ENCODE assay signal across 8 cellular contexts in the genomic region with DNA sequence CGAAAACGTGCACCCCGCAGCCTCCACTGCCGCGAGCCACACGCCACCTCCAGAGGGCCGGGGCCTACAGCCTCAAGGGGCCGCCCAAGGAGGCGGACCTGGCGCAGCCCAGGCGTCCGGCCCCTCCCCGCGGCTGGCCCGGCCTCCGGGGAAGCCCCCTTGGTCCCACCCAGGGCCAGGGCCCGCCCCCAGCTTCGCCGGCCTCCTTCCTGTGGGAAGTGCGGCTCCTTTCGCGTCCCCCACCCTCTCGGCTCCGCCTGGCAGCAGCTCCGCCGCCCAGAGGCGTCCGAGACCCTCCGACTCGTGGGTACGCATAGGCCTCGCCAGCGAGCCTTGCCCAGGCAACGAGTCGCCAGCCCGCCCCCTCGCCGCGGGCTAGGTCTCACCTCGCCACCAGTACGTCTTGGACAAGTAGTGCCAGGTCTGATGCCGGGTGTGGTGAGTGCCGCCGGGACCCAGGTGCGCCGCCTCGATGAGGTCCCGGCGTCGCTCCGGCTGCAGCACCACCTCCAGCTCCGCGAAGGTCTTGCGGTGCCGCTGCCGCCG. TPM values are rescaled to one million over a fixed set of nuclear protein-coding genes. Genes with fewer than 3 reads are reported as not detected.
DNase-seq lines count a peak whose midpoint lies in the region; ATAC-seq and TF ChIP-seq lines count a peak whose summit lies in the region.

No MANE protein-coding gene starts in this region.

- peak overlapping the region; percentile 95 for H2AFZ ChIP-seq in neuronal stem cell (ENCODE audit: low read length)

- ATAC-seq in GM21576 (IDR thresholded peaks at IDR 0.05; ENCODE audit: unreplicated experiment): peak; percentile 83

- H4K8ac ChIP-seq in neuronal stem cell (ENCODE audit: low read depth, low read length): peak overlapping the region; percentile 43

- peak overlapping the region; percentile 94 for H2BK12ac ChIP-seq in neuronal stem cell (ENCODE audit: low read length)

- TF ChIP-seq CTCF in fibroblast of the aortic adventitia (IDR thresholded peaks at IDR 0.05; ENCODE audit: insufficient read depth, low read length): no peak

- in situ Hi-C loops in Caki2 (cut with HindIII; ENCODE audit: low pct_unique_long_range_greater_than_20kb, low sequenced_read_pairs): no loop called here

- H3K23ac ChIP-seq in neuronal stem cell (ENCODE audit: low read depth, low read length, poor library complexity): peak overlapping the region; percentile 94

- no peaks in the 10 kb centered on the region for H3K27me3 ChIP-seq in neuronal stem cell (ENCODE audit: control insufficient read depth in 3 of 3, insufficient read depth in 3 of 3, low read depth in 1 of 3, low read length in 3 of 3)

- peak overlapping the region; percentile 99 for H3K9ac ChIP-seq in neuronal stem cell (ENCODE audit: low read depth, low read length, poor library complexity)

- H3K79me1 ChIP-seq in neuronal stem cell (ENCODE audit: low read depth, low read length): peaks cover 6% of the 10 kb centered on the region

- peak overlapping the region; percentile 75 for H3K27ac ChIP-seq in neuronal stem cell (replicated peaks; ENCODE audit: low read length)
- peak overlapping the region; percentile 92 for H3K27ac ChIP-seq in temporal lobe (ENCODE audit: low read depth, low read length)

- peak overlapping the region; percentile 73 for H3K4me2 ChIP-seq in neuronal stem cell (ENCODE audit: insufficient read depth, low read length, poor library complexity, severe bottlenecking)

- H3K4ac ChIP-seq in neuronal stem cell (ENCODE audit: low read length): no peak overlapping the region

- H2BK120ac ChIP-seq in neuronal stem cell (ENCODE audit: low read depth, low read length): peak overlapping the region; percentile 87

- H3K36me3 ChIP-seq in neuronal stem cell (replicated peaks in 1 of 2; ENCODE audit: control insufficient read depth in 2 of 2, insufficient read depth in 2 of 2, low read length in 2 of 2): peaks cover 8 to 28% of the 10 kb centered on the region in 2 donors

- no peak overlapping the region for H4K91ac ChIP-seq in neuronal stem cell (ENCODE audit: low read depth, low read length, poor library complexity)

- H3K18ac ChIP-seq in neuronal stem cell (ENCODE audit: low read length): peak overlapping the region; percentile 95

- peak overlapping the region; percentile 45 for H2AK5ac ChIP-seq in neuronal stem cell (ENCODE audit: low read depth, low read length)

- H3K4me1 ChIP-seq in neuronal stem cell (ENCODE audit: control insufficient read depth in 2 of 2, insufficient read depth in 1 of 2, low read depth in 1 of 2, low read length in 2 of 2): peaks cover 0 to 5% of the 10 kb centered on the region in 2 donors

- peak overlapping the region; percentile 97 for H3K14ac ChIP-seq in neuronal stem cell (ENCODE audit: low read length)

- H2BK15ac ChIP-seq in neuronal stem cell (ENCODE audit: low read length): peak overlapping the region; percentile 85

- peak overlapping the region; percentile 75 for H2BK5ac ChIP-seq in neuronal stem cell (ENCODE audit: low read length)

- DNase-seq in Caki2 (ENCODE audit: low read depth): peak; percentile 91
- DNase-seq in Jurkat, Clone E6-1 (ENCODE audit: low read depth, low spot score): peak; percentile 91
- DNase-seq in activated T-cell treated with anti-CD3 and anti-CD28 coated beads, Interleukin-2, amount 50 U/mL, for 1 hour: peak; percentile 97
- peak; percentile 92 for DNase-seq in fibroblast of the aortic adventitia (ENCODE audit: low read depth)
- DNase-seq in neuronal stem cell (ENCODE audit: low spot score): peak; percentile 94
- no peak for DNase-seq in NCI-H526 treated with DMSO at 0.1 percent for 48 hours (lab: John Stamatoyannopoulos, UW)

- H3K9me3 ChIP-seq in neuronal stem cell (replicated peaks in 1 of 2; ENCODE audit: control insufficient read depth in 2 of 2, insufficient read depth in 1 of 2, low read depth in 1 of 2, low read length in 2 of 2): no peaks in the 10 kb centered on the region

- H3K4me3 ChIP-seq in Jurkat, Clone E6-1 (ENCODE audit: low read length): peak overlapping the region; percentile 93
- H3K4me3 ChIP-seq in fibroblast of the aortic adventitia (ENCODE audit: low read depth, low read length): peak overlapping the region; percentile 97
- H3K4me3 ChIP-seq in neuronal stem cell (ENCODE audit: low read length in 2 of 2): peak overlapping the region; percentile 89 to 94

- no CpG with 5 or more reads among the region's 57 CpGs for WGBS in neuronal stem cell (ENCODE audit: extremely low coverage in 2 of 2, insufficient read length in 2 of 2, insufficient replicate concordance in 1 of 2), 2 donors

RNA-seq across cellular contexts. Expression of a gene that starts 0.6 kb away (rescaled TPM):
- total RNA-seq in Caki2 (2014; rRNA removed; shearing (Covaris generic); ENCODE audit: low replicate concordance): 9.4 and 9.8 TPM in 2 replicates
- 19.6 TPM for polyA plus RNA-seq in Jurkat, Clone E6-1 (2012; ENCODE audit: insufficient read depth, insufficient read length)
- total RNA-seq in fibroblast of the aortic adventitia (ENCODE audit: low replicate concordance) (21.4 and 23.1 TPM in 2 replicates), temporal lobe (35.9 TPM)
- polyA plus RNA-seq in neuronal stem cell (2013, experiment 1 of 2): 6.0 TPM
- polyA plus RNA-seq in neuronal stem cell (2013, experiment 2 of 2): 6.1 TPM

RNA-seq across cellular contexts. Expression of a gene that starts 10.2 kb away (rescaled TPM):
- total RNA-seq in Caki2 (2014; rRNA removed; shearing (Covaris generic); ENCODE audit: low replicate concordance): 1,078 and 1,267 TPM in 2 replicates
- 3,087 TPM for polyA plus RNA-seq in Jurkat, Clone E6-1 (2012; ENCODE audit: insufficient read depth, insufficient read length)
- total RNA-seq in fibroblast of the aortic adventitia (ENCODE audit: low replicate concordance): 1,420 and 2,984 TPM in 2 replicates
- 3,875 TPM for polyA plus RNA-seq in neuronal stem cell (2013, experiment 1 of 2)
- polyA plus RNA-seq in neuronal stem cell (2013, experiment 2 of 2): 3,871 TPM
- 2,291 TPM for total RNA-seq in temporal lobe

RNA-seq across cellular contexts. Expression of a gene that starts 48.1 kb away (rescaled TPM):
- 6.1 and 6.9 TPM in 2 replicates for total RNA-seq in Caki2 (2014; rRNA removed; shearing (Covaris generic); ENCODE audit: low replicate concordance)
- polyA plus RNA-seq in Jurkat, Clone E6-1 (2012; ENCODE audit: insufficient read depth, insufficient read length): 10.9 TPM
- total RNA-seq in fibroblast of the aortic adventitia (ENCODE audit: low replicate concordance) (6.1 and 21.4 TPM in 2 replicates), temporal lobe (46.7 TPM)
- polyA plus RNA-seq in neuronal stem cell (2013, experiment 1 of 2): 9.6 TPM
- 10.3 TPM for polyA plus RNA-seq in neuronal stem cell (2013, experiment 2 of 2)
